3 cellular contexts compared by ENCODE assay signal in the genomic region with DNA sequence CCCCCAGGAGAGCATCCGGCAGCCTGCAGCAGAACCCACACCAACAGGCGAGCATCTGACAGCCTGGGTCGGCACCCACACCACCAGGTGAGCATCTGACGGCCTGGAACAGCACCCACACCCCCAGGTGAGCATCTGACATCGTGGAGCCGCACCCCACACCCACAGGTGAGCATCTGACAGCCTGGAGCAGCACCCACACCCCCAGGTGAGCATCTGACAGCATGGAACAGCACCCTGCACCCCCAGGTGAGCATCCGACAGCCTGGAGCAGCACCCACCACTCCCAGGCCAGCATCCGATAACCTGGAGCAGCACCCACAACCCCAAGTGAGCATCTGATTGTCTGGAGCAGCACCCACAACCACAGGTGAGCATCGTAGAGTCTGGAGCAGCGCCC. TPM values are rescaled to one million over a fixed set of nuclear protein-coding genes. Genes with fewer than 3 reads are reported as not detected.
"Had no signal": no experiment of that assay in that cellular context is flagged by ENCODE, and none has a peak within 500 bp of the region (broad histone marks: within the 10 kb centered on the region; RNA-seq: fewer than 3 reads in every experiment).

No MANE protein-coding gene starts in this region.

RNA-seq across cellular contexts. Expression of gene MMEL1, which starts 43.9 kb away (rescaled TPM):
- total RNA-seq: osteocyte, right atrium auricular region, smooth muscle cell had no signal
